8 cellular contexts compared by ENCODE assay signal in genomic region chr13:21476893-21477472, GRCh38. TPM values are rescaled to one million over a fixed set of nuclear protein-coding genes. Genes with fewer than 3 reads are reported as not detected.
A peak's percentile ranks its signal among the peaks of the same experiment; 100 is the strongest.
DNase-seq lines count a peak whose midpoint lies in the region; ATAC-seq, FAIRE-seq and TF ChIP-seq lines count a peak whose summit lies in the region.

No MANE protein-coding gene starts in this region.

- no peak overlapping the region for H2BK20ac ChIP-seq in H1 (ENCODE audit: low read length)

- H3K23ac ChIP-seq in H1 (ENCODE audit: insufficient read length) (no peak overlapping the region), mesendoderm (ENCODE audit: low read length) (no peak overlapping the region)

- H3K4me2 ChIP-seq in H1 (ENCODE audit: insufficient read depth in 1 of 2, low read depth in 2 of 2, low read length in 2 of 2): peak overlapping the region; percentile 0 to 51; a peak in 3 of 4 replicates
- peak overlapping the region; percentile 29 for H3K4me2 ChIP-seq in mesendoderm (ENCODE audit: low read length)

- H3K27me3 ChIP-seq in H1 (replicated peaks in 1 of 4; ENCODE audit: control insufficient read depth in 3 of 4, extremely low read depth in 1 of 4, insufficient read depth in 3 of 4, low read length in 3 of 4): no peaks in the 10 kb centered on the region
- H3K27me3 ChIP-seq in mesendoderm (ENCODE audit: insufficient read depth, low read length, poor library complexity): no peaks in the 10 kb centered on the region

- 22% methylated on average over 18 of the region's 18 CpGs; no CpG with 5 or more reads in 1 of the 2 experiments for WGBS in H1 (ENCODE audit: extremely low coverage in 1 of 2, insufficient coverage in 1 of 2, insufficient read length in 1 of 2, insufficient replicate concordance in 2 of 2, low coverage in 1 of 2, low lambda C conversion rate in 2 of 2, missing lambda C conversion rate in 1 of 2), 2 experiments
- no CpG with 5 or more reads among the region's 18 CpGs for WGBS in mesendoderm (ENCODE audit: extremely low coverage, insufficient coverage, low lambda C conversion rate)

- H4K91ac ChIP-seq in H1 (replicated peaks; ENCODE audit: insufficient read length, low read length): no peak overlapping the region

- peak; percentile 96 for ATAC-seq in GM18868 (IDR thresholded peaks at IDR 0.05; ENCODE audit: unreplicated experiment)
- ATAC-seq in HG03280 (IDR thresholded peaks at IDR 0.05; ENCODE audit: unreplicated experiment): peak; percentile 86

- 0 out of 3 replicates have a peak, but pooled peaks of 1 of the 2 experiments have one; percentile 38 for TF ChIP-seq EP300 in H1 (IDR thresholded peaks at IDR 0.05; ENCODE audit: borderline replicate concordance in 1 of 2, low read depth in 2 of 2, low read length in 2 of 2)

- H3K18ac ChIP-seq in H1 (ENCODE audit: extremely low read depth, low read length) (no peak overlapping the region), mesendoderm (ENCODE audit: low read length) (no peak overlapping the region)

- TF ChIP-seq POLR2A in H1 (IDR thresholded peaks at IDR 0.05; ENCODE audit: control extremely low read depth in 1 of 2, low read depth in 2 of 2, low read length in 2 of 2): peak in 1 of 2 experiments; percentile 40; a peak in 1 of 3 replicates

- H3K79me2 ChIP-seq in H1 (ENCODE audit: control insufficient read depth in 1 of 2, insufficient read depth in 2 of 2, low read length in 2 of 2): no peaks in the 10 kb centered on the region
- no peaks in the 10 kb centered on the region for H3K79me2 ChIP-seq in mesendoderm (ENCODE audit: control insufficient read depth, insufficient read depth, low read length)

- H3K36me3 ChIP-seq in H1 (ENCODE audit: control insufficient read depth in 2 of 4, insufficient read depth in 4 of 4, low read length in 3 of 4) (no peaks in the 10 kb centered on the region), mesendoderm (ENCODE audit: control insufficient read depth, insufficient read depth, low read length) (no peaks in the 10 kb centered on the region)

- peak overlapping the region in 3 of 4 experiments; percentile 22 to 55 (median 44); a peak in 3 of 7 replicates for H3K9ac ChIP-seq in H1 (replicated peaks in 1 of 4; ENCODE audit: extremely low read depth in 1 of 4, low read depth in 3 of 4, low read length in 3 of 4)
- H3K9ac ChIP-seq in mesendoderm (ENCODE audit: low read length): peak overlapping the region; percentile 44

- TF ChIP-seq RAD21 in H1 (IDR thresholded peaks at IDR 0.05 in 1 of 2, conservative IDR thresholded peaks at IDR 0.05 in 1 of 2; ENCODE audit: low read depth in 2 of 2, low read length in 2 of 2): peak; percentile 82 to 87

- no peaks in the 10 kb centered on the region for H3K23me2 ChIP-seq in H1 (ENCODE audit: low read depth, low read length)

- no peaks in the 10 kb centered on the region for H3K9me3 ChIP-seq in H1 (ENCODE audit: insufficient read depth in 2 of 2, low read depth in 1 of 2, low read length in 1 of 2)

- H3K4me3 ChIP-seq in H1 (ENCODE audit: extremely low read depth in 1 of 4, insufficient read depth in 2 of 4, low read depth in 3 of 4, low read length in 4 of 4) (peak overlapping the region; percentile 19 to 54 (median 28); a peak in 5 of 8 replicates), mesendoderm (ENCODE audit: low read length) (no peak overlapping the region)

- H2BK5ac ChIP-seq in H1 (ENCODE audit: low read depth, low read length) (no peak overlapping the region), mesendoderm (ENCODE audit: low read length) (no peak overlapping the region)

- H4K5ac ChIP-seq in H1 (ENCODE audit: insufficient read length, low read depth, low read length): no peak overlapping the region
- H4K5ac ChIP-seq in mesendoderm (ENCODE audit: low read length): no peak overlapping the region

- peak overlapping the region; percentile 61 for H2AFZ ChIP-seq in H1 (ENCODE audit: low read length)

- peak; percentile 94 for FAIRE-seq in H1 (lab: Jason Lieb, UNC)

- DNase-seq in AG09319 (ENCODE audit: extremely low read depth, low read depth) (peak; percentile 61), NCI-H82 treated with DMSO at 0.1 percent for 48 hours (lab: John Stamatoyannopoulos, UW; ENCODE audit: unreplicated experiment) (peak; percentile 73), H1 (ENCODE audit: low read depth in 1 of 2, low spot score in 2 of 2) (peak; percentile 90 to 96), mesendoderm (peak; percentile 93)
- peak; percentile 36 to 62 for DNase-seq in activated CD8-positive, alpha-beta memory T cell treated with anti-CD3 and anti-CD28 coated beads for 1 hour (ENCODE audit: extremely low read depth in 1 of 2, low read depth in 1 of 2)
- peak; percentile 53 for DNase-seq in stimulated activated CD8-positive, alpha-beta memory T cell treated with anti-CD3 and anti-CD28 coated beads, Interleukin-12 subunit alpha, Interleukin-12 subunit beta, amount 100 ng/mL, for 24 hours (ENCODE audit: extremely low read depth)

- H3K27ac ChIP-seq in H1 (ENCODE audit: low read depth, low read length) (no peak overlapping the region), mesendoderm (ENCODE audit: low read depth, low read length) (no peak overlapping the region)

- no peaks in the 10 kb centered on the region for H4K20me1 ChIP-seq in H1 (replicated peaks in 1 of 2; ENCODE audit: control insufficient read depth in 1 of 2, insufficient read depth in 2 of 2, low read length in 2 of 2)

- no peaks in the 10 kb centered on the region for H3K79me1 ChIP-seq in H1 (ENCODE audit: low read depth, low read length)
- no peaks in the 10 kb centered on the region for H3K79me1 ChIP-seq in mesendoderm (ENCODE audit: low read length)

- H3K4me1 ChIP-seq in H1 (replicated peaks in 1 of 4; ENCODE audit: control insufficient read depth in 3 of 4, insufficient read depth in 4 of 4, low read length in 3 of 4): 0 out of 7 replicates have a peak, but pooled peaks cover 0 to 2% (median 0%) of the 10 kb centered on the region in 4 experiments
- no peaks in the 10 kb centered on the region for H3K4me1 ChIP-seq in mesendoderm (ENCODE audit: control insufficient read depth, low read depth, low read length)

- POLR2A ChIA-PET in H1 (lab: Charles Lee; ENCODE audit: partially characterized antibody): interaction anchor here (0.6 to 1.5 kb wide), 4 partner anchors 101 to 935 kb away, joined by 3 to 9 read pairs (median 3); no protein-coding TSS in a partner anchor

- no peak overlapping the region for H2BK12ac ChIP-seq in H1 (ENCODE audit: low read depth, low read length)

- H2BK15ac ChIP-seq in H1 (ENCODE audit: low read length): no peak overlapping the region
- H2BK15ac ChIP-seq in mesendoderm (replicated peaks; ENCODE audit: low read depth): no peak overlapping the region

- no peak overlapping the region for H3K4ac ChIP-seq in H1 (replicated peaks; ENCODE audit: insufficient read length, low read depth, low read length)
- H3K4ac ChIP-seq in mesendoderm (ENCODE audit: low read depth, low read length): no peak overlapping the region

- no peak overlapping the region for H3K14ac ChIP-seq in H1 (ENCODE audit: insufficient read length)

- H2AK5ac ChIP-seq in H1 (ENCODE audit: low read depth, low read length) (no peak overlapping the region), mesendoderm (ENCODE audit: low read length) (no peak overlapping the region)

- no peak overlapping the region for H2BK120ac ChIP-seq in H1 (replicated peaks; ENCODE audit: low read depth, low read length)
- no peak overlapping the region for H2BK120ac ChIP-seq in mesendoderm (ENCODE audit: low read depth, low read length)

- peak overlapping the region; percentile 40; the same call in 1 of the 2 replicates for H4K8ac ChIP-seq in H1 (ENCODE audit: extremely low read depth, insufficient read depth, low read length)
- no peak overlapping the region for H4K8ac ChIP-seq in mesendoderm (ENCODE audit: low read depth, low read length)

- CTCF ChIA-PET in H1 (lab: Charles Lee; ENCODE audit: partially characterized antibody): interaction anchor here (0.5 to 5.7 kb wide), 48 partner anchors 9 to 1299 kb away, joined by 3 to 74 read pairs (median 3); partner anchors contain the start of genes MRPL57, SKA3 and ZDHHC20

- TF ChIP-seq CTCF in AG09319 (IDR thresholded peaks at IDR 0.05; ENCODE audit: low read depth, low read length) (peak; percentile 98), H1 (IDR thresholded peaks at IDR 0.05; ENCODE audit: control extremely low read depth in 1 of 3, insufficient read depth in 1 of 3, low read depth in 1 of 3, low read length in 3 of 3) (peak; percentile 86 to 98 (median 95))

- H3K56ac ChIP-seq in H1 (replicated peaks; ENCODE audit: insufficient read length, low read depth, low read length) (no peak overlapping the region), mesendoderm (ENCODE audit: low read length) (peak overlapping the region; percentile 67)

TF ChIP-seq in H1, 55 proteins besides CTCF, POLR2A, EP300 and RAD21 (continues in another document):
- TF ChIP-seq ATF2 (IDR thresholded peaks at IDR 0.05; ENCODE audit: low read length) (peak; percentile 79; the same call in 1 of the 2 replicates), TAF1 (IDR thresholded peaks at IDR 0.05; ENCODE audit: low read depth, low read length) (0 out of 2 replicates have a peak, but pooled peaks have one; percentile 36), CREB1 (IDR thresholded peaks at IDR 0.05) (peak; percentile 52), SP4 (IDR thresholded peaks at IDR 0.05; ENCODE audit: low read length) (no peak)

RNA-seq across cellular contexts. Expression of gene ZDHHC20, which starts 17.9 kb away (rescaled TPM):
- 80.7 and 89.0 TPM in 2 replicates for total RNA-seq in H1 (2021; fragmentation: NEBNext Ultra II Directional; extraction: Animal tissue kit (Norgen Biotek cat#: 25700))
- polyA plus RNA-seq in H1 (2011; rRNA removed): 16.4 and 18.4 TPM in 2 replicates
- polyA plus RNA-seq in H1 (2011; cell fraction: cytosol; rRNA removed): 16.6 TPM
- polyA plus RNA-seq in H1 (2011; cell fraction: nucleus; rRNA removed): 17.2 TPM
- polyA plus RNA-seq in H1 (2012, experiment 1 of 2): 18.3 to 39.6 TPM (median 24.4 TPM) in 4 replicates
- 3.6 TPM for polyA plus RNA-seq in H1 (2012, experiment 2 of 2)
- polyA plus RNA-seq in H1 (2013, experiment 1 of 2): 60.7 TPM
- polyA plus RNA-seq in H1 (2013, experiment 2 of 2): 69.4 TPM
- 40.6 and 57.6 TPM in 2 replicates for polyA minus RNA-seq in H1 (2011; rRNA and poly(A)+ RNA removed)
- 23.9 TPM for polyA minus RNA-seq in H1 (2011; cell fraction: cytosol; rRNA and poly(A)+ RNA removed)
- polyA minus RNA-seq in H1 (2011; cell fraction: nucleus; rRNA and poly(A)+ RNA removed): 49.7 TPM
- polyA plus RNA-seq in mesendoderm (2013, experiment 1 of 2): 54.8 TPM
- 54.8 TPM for polyA plus RNA-seq in mesendoderm (2013, experiment 2 of 2)
